In genomic region chr1:32056598-32056997, GRCh38 we compare ENCODE assay signal across 23 cellular contexts.
"Had no signal": no experiment of that assay in that cellular context is flagged by ENCODE, and none has a peak within 500 bp of the region (broad histone marks: within the 10 kb centered on the region; RNA-seq: fewer than 3 reads in every experiment).

No MANE protein-coding gene starts in this region.

- H3K27me3 ChIP-seq: colonic mucosa, thyroid gland had no signal

- H3K27me3 Mint-ChIP-seq: activated CD4-positive, alpha-beta memory T cell treated with anti-CD3 and anti-CD28 coated beads, Interleukin-2, amount 10 ng/mL, durations not matched to agents 7 days and 5 days; activated CD8-positive, alpha-beta memory T cell treated with anti-CD3 and anti-CD28 coated beads, Interleukin-2, amount 10 ng/mL, durations not matched to agents 7 days and 5 days; activated naive CD8-positive, alpha-beta T cell treated with anti-CD3 and anti-CD28 coated beads, Interleukin-2, amount 10 ng/mL, durations not matched to agents 7 days and 5 days; brain; progenitor cell of endocrine pancreas had no signal

- H3K4me3 ChIP-seq: colonic mucosa, thyroid gland had no signal

- H3K9me3 ChIP-seq: colonic mucosa, thyroid gland had no signal

- H3K27ac ChIP-seq: colonic mucosa, thyroid gland had no signal

- H3K4me1 Mint-ChIP-seq: activated CD4-positive, alpha-beta memory T cell treated with anti-CD3 and anti-CD28 coated beads, Interleukin-2, amount 10 ng/mL, durations not matched to agents 7 days and 5 days; activated CD8-positive, alpha-beta memory T cell treated with anti-CD3 and anti-CD28 coated beads, Interleukin-2, amount 10 ng/mL, durations not matched to agents 7 days and 5 days; activated naive CD8-positive, alpha-beta T cell treated with anti-CD3 and anti-CD28 coated beads, Interleukin-2, amount 10 ng/mL, durations not matched to agents 7 days and 5 days had no signal

- H3K4me1 ChIP-seq: colonic mucosa had no signal

- H3K27ac Mint-ChIP-seq: activated CD4-positive, alpha-beta memory T cell treated with anti-CD3 and anti-CD28 coated beads, Interleukin-2, amount 10 ng/mL, durations not matched to agents 7 days and 5 days; activated CD8-positive, alpha-beta memory T cell treated with anti-CD3 and anti-CD28 coated beads, Interleukin-2, amount 10 ng/mL, durations not matched to agents 7 days and 5 days; progenitor cell of endocrine pancreas had no signal

- DNase-seq: activated CD4-positive, alpha-beta memory T cell treated with anti-CD3 and anti-CD28 coated beads, Interleukin-2, amount 10 ng/mL, durations not matched to agents 7 days and 5 days; activated CD4-positive, alpha-beta T cell treated with anti-CD3 and anti-CD28 coated beads for 48 hours; activated CD4-positive, CD25-positive, alpha-beta regulatory T cell; activated CD8-positive, alpha-beta memory T cell treated with anti-CD3 and anti-CD28 coated beads, Interleukin-2, amount 10 ng/mL, durations not matched to agents 7 days and 5 days; activated gamma-delta T cell; activated naive CD8-positive, alpha-beta T cell treated with anti-CD3 and anti-CD28 coated beads, Interleukin-2, amount 10 ng/mL, durations not matched to agents 7 days and 5 days; activated T-cell treated with anti-CD3 and anti-CD28 coated beads, Interleukin-2, amount 50 U/mL, for 48 hours; central memory CD4-positive, alpha-beta T cell; colonic mucosa; head of caudate nucleus; kidney glomerular epithelial cell; left ventricle myocardium superior; occipital lobe; stimulated activated naive CD4-positive, alpha-beta T cell treated with Interleukin-2 at 50 U/mL for 16 hours; T1000 had no signal

- H3K9me3 Mint-ChIP-seq: activated CD4-positive, alpha-beta memory T cell treated with anti-CD3 and anti-CD28 coated beads, Interleukin-2, amount 10 ng/mL, durations not matched to agents 7 days and 5 days; activated naive CD8-positive, alpha-beta T cell treated with anti-CD3 and anti-CD28 coated beads, Interleukin-2, amount 10 ng/mL, durations not matched to agents 7 days and 5 days; brain; nephron had no signal

- ATAC-seq: activated CD8-positive, alpha-beta memory T cell treated with anti-CD3 and anti-CD28 coated beads, Interleukin-2, amount 10 ng/mL, durations not matched to agents 7 days and 5 days; left ventricle myocardium superior; SK-N-SH treated with all-trans-retinoic acid at 6 μM for 48 hours had no signal

- FAIRE-seq: endometrium, frontal cortex, urothelium cell line had no signal

- H3K4me3 Mint-ChIP-seq: activated CD4-positive, alpha-beta memory T cell treated with anti-CD3 and anti-CD28 coated beads, Interleukin-2, amount 10 ng/mL, durations not matched to agents 7 days and 5 days; activated CD8-positive, alpha-beta memory T cell treated with anti-CD3 and anti-CD28 coated beads, Interleukin-2, amount 10 ng/mL, durations not matched to agents 7 days and 5 days; activated naive CD8-positive, alpha-beta T cell treated with anti-CD3 and anti-CD28 coated beads, Interleukin-2, amount 10 ng/mL, durations not matched to agents 7 days and 5 days; brain; nephron had no signal
